In genomic region chr11:114257621-114258558, GRCh38 we compare ENCODE assay signal across 10 cellular contexts. TPM values are rescaled to one million over a fixed set of nuclear protein-coding genes. Genes with fewer than 3 reads are reported as not detected.
DNase-seq lines count a peak whose midpoint lies in the region; ATAC-seq and TF ChIP-seq lines count a peak whose summit lies in the region.
"Had no signal": no experiment of that assay in that cellular context is flagged by ENCODE, and none has a peak within 500 bp of the region (broad histone marks: within the 10 kb centered on the region; RNA-seq: fewer than 3 reads in every experiment).

No MANE protein-coding gene starts in this region.

- no peaks in the 10 kb centered on the region for H3K79me2 ChIP-seq in PC-3 (ENCODE audit: low read length)

- H3F3A ChIP-seq in PC-3 (ENCODE audit: low read length, unreplicated experiment) = no peaks in the 10 kb centered on the region

- peaks cover 62% of the 10 kb centered on the region for H3K27me3 ChIP-seq in PC-3 (ENCODE audit: low read length)
- no peaks in the 10 kb centered on the region for H3K27me3 ChIP-seq in esophagus muscularis mucosa
- no peaks in the 10 kb centered on the region for H3K27me3 ChIP-seq in thymus (ENCODE audit: control insufficient read depth, insufficient read depth)

- H3K27ac ChIP-seq in PC-3 (ENCODE audit: low read length) (no peak overlapping the region), esophagus muscularis mucosa (replicated peaks in 1 of 4) (peak overlapping the region; percentile 61 to 79 (median 66)), thymus (ENCODE audit: low read depth) (peak overlapping the region; percentile 54)
- H3K27ac ChIP-seq: KMS-11 had no signal

- no TSS peak for BruUV-seq in PC-3 (replicated peaks; lab: Mats Ljungman, UMichigan)

- H3K9ac ChIP-seq in PC-3 (ENCODE audit: low read length) = no peak overlapping the region
- H3K9ac ChIP-seq: KMS-11 had no signal

- no peak overlapping the region for H3K4me2 ChIP-seq in PC-3 (ENCODE audit: low read length)
- H3K4me2 ChIP-seq: KMS-11 had no signal

- no peak for TF ChIP-seq EP300 in esophagus muscularis mucosa (IDR thresholded peaks at IDR 0.05)

- H3K9me2 ChIP-seq in PC-3 (replicated peaks; ENCODE audit: low read length) = no peaks in the 10 kb centered on the region

- DNase-seq in PC-3 (no peak), esophagus muscularis mucosa (ENCODE audit: extremely low spot score) (no peak), mucosa of descending colon (peak in 1 of 3 donors; percentile 57), AG20443 (ENCODE audit: low spot score) (no peak), NCI-H345 treated with DMSO at 0.1 percent for 48 hours (lab: John Stamatoyannopoulos, UW; ENCODE audit: unreplicated experiment) (no peak)
- DNase-seq: activated CD4-positive, CD25-positive, alpha-beta regulatory T cell treated with anti-CD3 and anti-CD28 coated beads, Interleukin-2, amount 50 U/mL, for 72 hours had no signal

- intact Hi-C loops in PC-3 (cut with micrococcal nuclease) = no loop called here
- intact Hi-C loops in esophagus muscularis mucosa (cut with DNase I) = no loop called here
- intact Hi-C loops in mucosa of descending colon (cut with DNase I, micrococcal nuclease) = no loop called here

- TF ChIP-seq CTCF in PC-3 (conservative IDR thresholded peaks at IDR 0.05; ENCODE audit: low read depth, low read length) = 0 out of 2 replicates have a peak, but pooled peaks have one; percentile 29
- TF ChIP-seq CTCF in esophagus muscularis mucosa (IDR thresholded peaks at IDR 0.05) = peak in 1 of 3 experiments; percentile 22
- TF ChIP-seq CTCF in mucosa of descending colon (IDR thresholded peaks at IDR 0.05) = no peak

- no peak for TF ChIP-seq POLR2A in esophagus muscularis mucosa (IDR thresholded peaks at IDR 0.05; ENCODE audit: low read depth)

- H2AFZ ChIP-seq in PC-3 (ENCODE audit: low read length) = no peak overlapping the region

- 43% methylated on average over 16 of the region's 29 CpGs for WGBS in esophagus muscularis mucosa
- WGBS in thymus = 89% methylated on average over 29 of the region's 29 CpGs

- H3K4me1 ChIP-seq in PC-3 (ENCODE audit: insufficient read depth, low read length) (no peaks in the 10 kb centered on the region), esophagus muscularis mucosa (peaks cover 53 to 96% (median 79%) of the 10 kb centered on the region in 4 donors), mucosa of descending colon (ENCODE audit: low read depth) (no peaks in the 10 kb centered on the region), thymus (ENCODE audit: control insufficient read depth, insufficient read depth, low read length) (no peaks in the 10 kb centered on the region)

- CTCF ChIA-PET in PC-3 (lab: Charles Lee) = interaction anchor here (0.5 kb wide), 1 partner anchor 91 kb away, joined by 14 read pairs; no protein-coding TSS in a partner anchor

- no peaks in the 10 kb centered on the region for H3K36me3 ChIP-seq in PC-3 (ENCODE audit: low read depth, low read length)
- peaks cover 15 to 40% (median 29%) of the 10 kb centered on the region in 4 donors for H3K36me3 ChIP-seq in esophagus muscularis mucosa
- no peaks in the 10 kb centered on the region for H3K36me3 ChIP-seq in mucosa of descending colon (ENCODE audit: low read depth)
- H3K36me3 ChIP-seq in thymus (ENCODE audit: control insufficient read depth, insufficient read depth) = no peaks in the 10 kb centered on the region

- POLR2A ChIA-PET in PC-3 (lab: Charles Lee; ENCODE audit: unreplicated experiment) = no interaction called here

- no peaks in the 10 kb centered on the region for H4K20me1 ChIP-seq in PC-3 (ENCODE audit: low read length)

- no peak overlapping the region for H3K4me3 ChIP-seq in PC-3 (ENCODE audit: low read length)
- H3K4me3 ChIP-seq in esophagus muscularis mucosa = peak overlapping the region; percentile 6 to 45 (median 24)
- H3K4me3 ChIP-seq in mucosa of descending colon = no peak overlapping the region
- H3K4me3 ChIP-seq in thymus (ENCODE audit: low read length) = no peak overlapping the region

- no peaks in the 10 kb centered on the region for H3K9me3 ChIP-seq in PC-3 (ENCODE audit: low read length)
- no peaks in the 10 kb centered on the region for H3K9me3 ChIP-seq in esophagus muscularis mucosa
- H3K9me3 ChIP-seq in mucosa of descending colon = no peaks in the 10 kb centered on the region
- no peaks in the 10 kb centered on the region for H3K9me3 ChIP-seq in thymus (ENCODE audit: control insufficient read depth)

- ATAC-seq in PC-3 (no peak), mucosa of descending colon (peak; percentile 31), GM19023 (IDR thresholded peaks at IDR 0.05; ENCODE audit: unreplicated experiment) (no peak), esophagus mucosa (no peak)

RNA-seq across cellular contexts. Expression of gene NNMT, which starts 38.3 kb away (rescaled TPM):
- total RNA-seq in PC-3 (2014; rRNA removed) (20.8 and 23.3 TPM in 2 replicates), esophagus muscularis mucosa (100 to 1,000 TPM in 3 of 4 donors, 10 to 100 TPM in 1; 88.9 to 599 (median 293) TPM), mucosa of descending colon (100 to 1,000 TPM in 1 of 3 donors, 10 to 100 TPM in 2; 13.1 to 112 (median 65.9) TPM), esophagus mucosa (16.8 TPM)
- 351 TPM for polyA plus RNA-seq in thymus

Comparison
In these comparisons a context has a peak if more than half of its experiments do, and no peak if none do; other contexts are left out.
1. H3K4me3 ChIP-seq: peak in esophagus muscularis mucosa (4 of 4); none in PC-3 (single experiment), mucosa of descending colon (single experiment) and thymus (single experiment).